8 cellular contexts compared by ENCODE assay signal in the genomic region with DNA sequence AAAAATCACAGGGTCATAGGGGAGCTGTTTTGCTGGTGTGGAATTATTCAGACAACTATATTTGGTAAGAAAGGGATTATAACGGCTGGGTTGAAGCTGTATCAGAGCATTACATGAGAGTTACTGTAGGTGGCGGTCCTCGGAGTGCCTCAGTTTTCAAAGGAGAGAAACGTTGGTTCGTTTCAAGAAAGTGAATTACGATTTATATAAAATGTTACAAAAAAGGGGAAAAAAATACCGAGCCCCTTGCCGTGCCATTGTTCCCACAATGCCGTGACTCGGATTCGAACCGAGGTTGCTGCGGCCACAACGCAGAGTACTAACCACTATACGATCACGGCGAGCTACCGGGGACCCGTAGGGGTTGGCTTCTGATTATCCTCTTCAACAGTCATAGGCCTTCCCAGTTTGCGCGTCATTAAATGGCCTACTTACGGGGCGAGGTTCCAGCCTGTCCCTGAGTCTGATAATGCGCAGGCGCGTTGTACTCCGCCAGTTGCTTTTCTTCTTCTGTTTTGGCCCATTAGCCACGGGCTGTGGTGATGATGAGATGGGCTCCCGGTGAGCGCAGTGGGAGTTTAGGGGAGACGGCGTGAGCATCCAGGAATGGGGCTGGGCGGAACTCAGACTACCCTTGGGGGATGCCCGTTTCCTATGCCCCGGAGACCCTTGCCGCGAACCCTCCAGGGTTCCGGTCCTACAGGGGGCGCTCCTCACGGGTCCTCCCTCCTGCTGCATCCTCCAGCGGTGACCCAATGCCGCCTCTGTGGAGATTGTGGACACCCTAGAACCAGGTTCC.
DNase-seq lines count a peak whose midpoint lies in the region; ATAC-seq lines count a peak whose summit lies in the region.

No MANE protein-coding gene starts in this region.

- ATAC-seq in GM18870 (IDR thresholded peaks at IDR 0.05; ENCODE audit: unreplicated experiment) (peak; percentile 66), HG03108 (IDR thresholded peaks at IDR 0.05; ENCODE audit: unreplicated experiment) (peak; percentile 45)

- DNase-seq in AG08396 (ENCODE audit: low spot score): peak; percentile 91
- peak; percentile 92 for DNase-seq in NCI-H2227 (lab: John Stamatoyannopoulos, UW; ENCODE audit: unreplicated experiment)
- peak; percentile 78 to 89 (median 82) for DNase-seq in activated CD4-positive, CD25-positive, alpha-beta regulatory T cell (lab: John Stamatoyannopoulos, UW)
- peak; percentile 98 for DNase-seq in cerebellar cortex (ENCODE audit: low spot score)
- DNase-seq in kidney glomerular epithelial cell (lab: John Stamatoyannopoulos, UW): peak; percentile 93
- DNase-seq in stimulated activated CD4-positive, alpha-beta T cell treated with anti-CD3 and anti-CD28 coated beads, Interleukin-15, amount 100 ng/mL, for 48 hours (ENCODE audit: low read depth in 2 of 2): peak; percentile 84

Comparison
In these comparisons a context has a peak if more than half of its experiments do, and no peak if none do; other contexts are left out.
1. Peak in every context shown above with its lines: DNase-seq and ATAC-seq.